Comparison of ENCODE assay signal across 3 cellular contexts in genomic region chr1:37670133-37670532, GRCh38. TPM values are rescaled to one million over a fixed set of nuclear protein-coding genes. Genes with fewer than 3 reads are reported as not detected.
"Had no signal": no experiment of that assay in that cellular context is flagged by ENCODE, and none has a peak within 500 bp of the region (broad histone marks: within the 10 kb centered on the region; RNA-seq: fewer than 3 reads in every experiment).

No MANE protein-coding gene starts in this region.

- DNase-seq: GDM1, GF-D8 had no signal

- ATAC-seq: GM12878 had no signal

- H3K4me3 ChIP-seq: GM12878 had no signal

RNA-seq across cellular contexts. Expression of gene RSPO1, which starts 35.4 kb away (rescaled TPM):
- total RNA-seq: GM12878 had no signal
- polyA plus RNA-seq: GM12878 had no signal
